34 cellular contexts compared by ENCODE assay signal in genomic region chr1:72648465-72648864, GRCh38.
"Had no signal": no experiment of that assay in that cellular context is flagged by ENCODE, and none has a peak within 500 bp of the region (broad histone marks: within the 10 kb centered on the region; RNA-seq: fewer than 3 reads in every experiment).

No MANE protein-coding gene starts in this region.

- H3K4me1 Mint-ChIP-seq: activated CD4-positive, alpha-beta T cell treated with anti-CD3 and anti-CD28 coated beads for 36 hours; activated CD4-positive, alpha-beta T cell treated with anti-CD3 and anti-CD28 coated beads, Interleukin-2, amount 10 ng/mL, durations not matched to agents 24 days and 14 days; activated CD8-positive, alpha-beta memory T cell treated with anti-CD3 and anti-CD28 coated beads, Interleukin-2, amount 10 ng/mL, durations not matched to agents 7 days and 5 days; activated naive CD4-positive, alpha-beta T cell treated with anti-CD3 and anti-CD28 coated beads, Interleukin-2, amount 50 U/mL, for 24 hours; activated naive CD8-positive, alpha-beta T cell treated with anti-CD3 and anti-CD28 coated beads for 36 hours; activated naive CD8-positive, alpha-beta T cell treated with anti-CD3 and anti-CD28 coated beads, Interleukin-2, amount 50 U/mL, for 24 hours; central memory CD8-positive, alpha-beta T cell; T-helper 17 cell had no signal

- H3K27me3 Mint-ChIP-seq: activated CD4-positive, alpha-beta memory T cell treated with anti-CD3 and anti-CD28 coated beads for 36 hours; activated CD4-positive, alpha-beta T cell treated with anti-CD3 and anti-CD28 coated beads for 36 hours; activated CD4-positive, alpha-beta T cell treated with anti-CD3 and anti-CD28 coated beads, Interleukin-2, amount 10 ng/mL, durations not matched to agents 24 days and 14 days; activated CD8-positive, alpha-beta memory T cell treated with anti-CD3 and anti-CD28 coated beads, Interleukin-2, amount 10 ng/mL, durations not matched to agents 7 days and 5 days; activated naive CD4-positive, alpha-beta T cell treated with anti-CD3 and anti-CD28 coated beads, Interleukin-2, amount 50 U/mL, for 24 hours; activated naive CD8-positive, alpha-beta T cell treated with anti-CD3 and anti-CD28 coated beads for 36 hours; activated naive CD8-positive, alpha-beta T cell treated with anti-CD3 and anti-CD28 coated beads, Interleukin-2, amount 50 U/mL, for 24 hours; central memory CD8-positive, alpha-beta T cell; effector memory CD8-positive, alpha-beta T cell; T-helper 17 cell had no signal

- H3K4me3 Mint-ChIP-seq: activated CD4-positive, alpha-beta memory T cell treated with anti-CD3 and anti-CD28 coated beads for 36 hours; activated CD4-positive, alpha-beta T cell treated with anti-CD3 and anti-CD28 coated beads for 36 hours; activated CD4-positive, alpha-beta T cell treated with anti-CD3 and anti-CD28 coated beads, Interleukin-2, amount 10 ng/mL, durations not matched to agents 24 days and 14 days; activated CD8-positive, alpha-beta memory T cell treated with anti-CD3 and anti-CD28 coated beads, Interleukin-2, amount 10 ng/mL, durations not matched to agents 7 days and 5 days; activated CD8-positive, alpha-beta T cell treated with anti-CD3 and anti-CD28 coated beads, Interleukin-2, amount 10 ng/mL, durations not matched to agents 7 days and 5 days; activated naive CD4-positive, alpha-beta T cell treated with anti-CD3 and anti-CD28 coated beads for 36 hours; activated naive CD4-positive, alpha-beta T cell treated with anti-CD3 and anti-CD28 coated beads, Interleukin-2, amount 50 U/mL, for 24 hours; activated naive CD8-positive, alpha-beta T cell treated with anti-CD3 and anti-CD28 coated beads for 36 hours; activated naive CD8-positive, alpha-beta T cell treated with anti-CD3 and anti-CD28 coated beads, Interleukin-2, amount 50 U/mL, for 24 hours; activated T-helper 1 cell treated with anti-CD3 and anti-CD28 coated beads, Interleukin-12 subunit alpha, Interleukin-12 subunit beta, Interleukin-2, Interleukin-4 antibody, amounts not matched to agents 30 ng/mL and 10 ng/mL and 1 ng/mL, durations not matched to agents 14 hours and 24 hours and 36 hours; central memory CD8-positive, alpha-beta T cell; effector memory CD8-positive, alpha-beta T cell; T-helper 17 cell had no signal

- H3K27me3 ChIP-seq: adrenal gland, brain microvascular endothelial cell, esophagus muscularis mucosa, foreskin keratinocyte, gastrocnemius medialis had no signal

- H3K4me1 ChIP-seq: adrenal gland, esophagus muscularis mucosa, foreskin keratinocyte, gastrocnemius medialis had no signal

- H3K36me3 ChIP-seq: adrenal gland, brain microvascular endothelial cell, esophagus muscularis mucosa, gastrocnemius medialis had no signal

- DNase-seq: activated CD4-positive, alpha-beta memory T cell treated with anti-CD3 and anti-CD28 coated beads for 36 hours; activated CD4-positive, alpha-beta T cell treated with anti-CD3 and anti-CD28 coated beads for 36 hours; activated CD4-positive, alpha-beta T cell treated with anti-CD3 and anti-CD28 coated beads, Interleukin-2, amount 10 ng/mL, durations not matched to agents 24 days and 14 days; activated CD4-positive, CD25-positive, alpha-beta regulatory T cell; activated CD4-positive, CD25-positive, alpha-beta regulatory T cell treated with anti-CD3 and anti-CD28 coated beads, Interleukin-2, amount 50 U/mL, for 72 hours; activated CD8-positive, alpha-beta memory T cell treated with anti-CD3 and anti-CD28 coated beads, Interleukin-2, amount 10 ng/mL, durations not matched to agents 7 days and 5 days; activated CD8-positive, alpha-beta memory T cell treated with anti-CD3 and anti-CD28 coated beads, Interleukin-2, amount 50 U/mL, for 4 hours; activated CD8-positive, alpha-beta T cell treated with anti-CD3 and anti-CD28 coated beads, Interleukin-2, amount 10 ng/mL, durations not matched to agents 7 days and 5 days; activated effector memory CD4-positive, alpha-beta T cell treated with anti-CD3 and anti-CD28 coated beads, Interleukin-2, amount 50 U/mL, for 16 hours; activated naive CD4-positive, alpha-beta T cell treated with anti-CD3 and anti-CD28 coated beads for 36 hours; activated naive CD8-positive, alpha-beta T cell treated with anti-CD3 and anti-CD28 coated beads for 36 hours; activated naive CD8-positive, alpha-beta T cell treated with anti-CD3 and anti-CD28 coated beads, Interleukin-2, amount 50 U/mL, for 24 hours; activated T-cell treated with anti-CD3 and anti-CD28 coated beads, Interleukin-2, amount 50 U/mL, for 1 hour; activated T-cell treated with anti-CD3 and anti-CD28 coated beads, Interleukin-2, amount 50 U/mL, for 48 hours; adrenal gland; brain microvascular endothelial cell; cortex of kidney; dermis blood vessel endothelial cell; effector CD4-positive, alpha-beta T cell; effector memory CD8-positive, alpha-beta T cell; erythroblast; foreskin keratinocyte; gastrocnemius medialis; glutamatergic neuron; T-helper 1 cell; T-helper 17 cell had no signal

- H3K9me3 Mint-ChIP-seq: activated CD4-positive, alpha-beta T cell treated with anti-CD3 and anti-CD28 coated beads, Interleukin-2, amount 10 ng/mL, durations not matched to agents 24 days and 14 days; activated naive CD4-positive, alpha-beta T cell treated with anti-CD3 and anti-CD28 coated beads for 36 hours; activated naive CD4-positive, alpha-beta T cell treated with anti-CD3 and anti-CD28 coated beads, Interleukin-2, amount 50 U/mL, for 24 hours; activated naive CD8-positive, alpha-beta T cell treated with anti-CD3 and anti-CD28 coated beads for 36 hours; activated T-helper 1 cell treated with anti-CD3 and anti-CD28 coated beads, Interleukin-12 subunit alpha, Interleukin-12 subunit beta, Interleukin-2, Interleukin-4 antibody, amounts not matched to agents 30 ng/mL and 10 ng/mL and 1 ng/mL, durations not matched to agents 14 hours and 24 hours and 36 hours; activated T-helper 2 cell treated with anti-CD3 and anti-CD28 coated beads, Interferon-gamma antibody, Interleukin-2, Interleukin-4, amounts not matched to agents 10 μg/mL and 5 μg/mL and 100 μg/mL, durations not matched to agents 14 hours and 24 hours and 36 hours had no signal

- H3K27ac ChIP-seq: adrenal gland, brain microvascular endothelial cell, esophagus muscularis mucosa, foreskin keratinocyte, gastrocnemius medialis had no signal

- H3K4me3 ChIP-seq: adrenal gland, esophagus muscularis mucosa, gastrocnemius medialis had no signal

- FAIRE-seq: astrocyte, bronchial epithelial cell, colon had no signal

- H3K36me3 Mint-ChIP-seq: activated CD4-positive, alpha-beta memory T cell treated with anti-CD3 and anti-CD28 coated beads for 36 hours; activated CD8-positive, alpha-beta memory T cell treated with anti-CD3 and anti-CD28 coated beads, Interleukin-2, amount 10 ng/mL, durations not matched to agents 7 days and 5 days; activated naive CD4-positive, alpha-beta T cell treated with anti-CD3 and anti-CD28 coated beads, Interleukin-2, amount 50 U/mL, for 24 hours; activated naive CD8-positive, alpha-beta T cell treated with anti-CD3 and anti-CD28 coated beads for 36 hours had no signal

- H3K27ac Mint-ChIP-seq: activated CD4-positive, alpha-beta memory T cell treated with anti-CD3 and anti-CD28 coated beads for 36 hours; activated CD4-positive, alpha-beta T cell treated with anti-CD3 and anti-CD28 coated beads for 36 hours; activated CD4-positive, alpha-beta T cell treated with anti-CD3 and anti-CD28 coated beads, Interleukin-2, amount 10 ng/mL, durations not matched to agents 24 days and 14 days; activated CD8-positive, alpha-beta memory T cell treated with anti-CD3 and anti-CD28 coated beads, Interleukin-2, amount 10 ng/mL, durations not matched to agents 7 days and 5 days; activated CD8-positive, alpha-beta T cell treated with anti-CD3 and anti-CD28 coated beads, Interleukin-2, amount 10 ng/mL, durations not matched to agents 7 days and 5 days; activated naive CD4-positive, alpha-beta T cell treated with anti-CD3 and anti-CD28 coated beads for 36 hours; activated naive CD4-positive, alpha-beta T cell treated with anti-CD3 and anti-CD28 coated beads, Interleukin-2, amount 50 U/mL, for 24 hours; activated naive CD8-positive, alpha-beta T cell treated with anti-CD3 and anti-CD28 coated beads for 36 hours; activated naive CD8-positive, alpha-beta T cell treated with anti-CD3 and anti-CD28 coated beads, Interleukin-2, amount 50 U/mL, for 24 hours; activated T-helper 1 cell treated with anti-CD3 and anti-CD28 coated beads, Interleukin-12 subunit alpha, Interleukin-12 subunit beta, Interleukin-2, Interleukin-4 antibody, amounts not matched to agents 30 ng/mL and 10 ng/mL and 1 ng/mL, durations not matched to agents 14 hours and 24 hours and 36 hours; activated T-helper 2 cell treated with anti-CD3 and anti-CD28 coated beads, Interferon-gamma antibody, Interleukin-2, Interleukin-4, amounts not matched to agents 10 μg/mL and 5 μg/mL and 100 μg/mL, durations not matched to agents 14 hours and 24 hours and 36 hours; effector memory CD8-positive, alpha-beta T cell; T-helper 17 cell had no signal

- H3K9me3 ChIP-seq: adrenal gland, esophagus muscularis mucosa, gastrocnemius medialis had no signal

- ATAC-seq: activated CD4-positive, alpha-beta T cell treated with anti-CD3 and anti-CD28 coated beads for 36 hours; activated CD8-positive, alpha-beta memory T cell treated with anti-CD3 and anti-CD28 coated beads, Interleukin-2, amount 10 ng/mL, durations not matched to agents 7 days and 5 days; activated CD8-positive, alpha-beta T cell treated with anti-CD3 and anti-CD28 coated beads, Interleukin-2, amount 10 ng/mL, durations not matched to agents 7 days and 5 days; activated naive CD8-positive, alpha-beta T cell treated with anti-CD3 and anti-CD28 coated beads, Interleukin-2, amount 50 U/mL, for 24 hours; effector memory CD8-positive, alpha-beta T cell; foreskin keratinocyte; gastrocnemius medialis; T-helper 17 cell had no signal
